In genomic region chr1:226654046-226654445, GRCh38 we compare ENCODE assay signal across 1 cellular context.
TF ChIP-seq lines count a peak whose summit lies in the region.

No MANE protein-coding gene starts in this region.

TF ChIP-seq in H1, 55 proteins besides CTCF, POLR2A, EP300 and RAD21 (continued from another document):
- TF ChIP-seq CHD7 (IDR thresholded peaks at IDR 0.05; ENCODE audit: insufficient replicate concordance, low read length) = no peak
- TF ChIP-seq TBP (IDR thresholded peaks at IDR 0.05; ENCODE audit: low read depth, low read length) = 0 out of 2 replicates have a peak, but pooled peaks have one; percentile 49
- TF ChIP-seq JUN (IDR thresholded peaks at IDR 0.05; ENCODE audit: low read depth, low read length) = no peak
